In genomic region chr2:157835425-157835824, GRCh38 we compare ENCODE assay signal across 20 cellular contexts. TPM values are rescaled to one million over a fixed set of nuclear protein-coding genes. Genes with fewer than 3 reads are reported as not detected.
DNase-seq lines count a peak whose midpoint lies in the region; ATAC-seq, FAIRE-seq and TF ChIP-seq lines count a peak whose summit lies in the region.
"Had no signal": no experiment of that assay in that cellular context is flagged by ENCODE, and none has a peak within 500 bp of the region (broad histone marks: within the 10 kb centered on the region; RNA-seq: fewer than 3 reads in every experiment).

No MANE protein-coding gene starts in this region.

- H2AK5ac ChIP-seq in mesendoderm (ENCODE audit: low read length), result no peak overlapping the region

- H3K36me3 Mint-ChIP-seq in activated T-cell treated with anti-CD3 and anti-CD28 coated beads, Interleukin-2, amount 50 U/mL, for 72 hours (ENCODE audit: insufficient read depth in 2 of 2), result peaks cover 1 to 3% of the 10 kb centered on the region in 2 donors
- peaks cover 33% of the 10 kb centered on the region for H3K36me3 Mint-ChIP-seq in Calu3 (ENCODE audit: insufficient read depth, unreplicated experiment)
- H3K36me3 Mint-ChIP-seq in astrocyte (ENCODE audit: low read depth, unreplicated experiment), result peaks cover 8% of the 10 kb centered on the region
- no peaks in the 10 kb centered on the region for H3K36me3 Mint-ChIP-seq in glutamatergic neuron (ENCODE audit: unreplicated experiment)

- H3K4me2 ChIP-seq in astrocyte (ENCODE audit: low read length) (no peak overlapping the region), mesendoderm (ENCODE audit: low read length) (no peak overlapping the region)

- H3K4me3 ChIP-seq in astrocyte (ENCODE audit: insufficient read depth, low read depth, low read length) (no peak overlapping the region), mesendoderm (ENCODE audit: low read length) (no peak overlapping the region)

- H3K27me3 ChIP-seq in astrocyte (ENCODE audit: insufficient read depth, low read length), result no peaks in the 10 kb centered on the region
- H3K27me3 ChIP-seq in mesendoderm (ENCODE audit: insufficient read depth, low read length, poor library complexity), result no peaks in the 10 kb centered on the region

- H3K4ac ChIP-seq in mesendoderm (ENCODE audit: low read depth, low read length), result no peak overlapping the region

- TF ChIP-seq CTCF in Calu3 (IDR thresholded peaks at IDR 0.05; ENCODE audit: unreplicated experiment), result no peak
- TF ChIP-seq CTCF in astrocyte (IDR thresholded peaks at IDR 0.05; ENCODE audit: insufficient read depth, low read depth, low read length), result no peak
- no peak for TF ChIP-seq CTCF in glutamatergic neuron (IDR thresholded peaks at IDR 0.05; ENCODE audit: partially characterized antibody, unreplicated experiment)

- no peak for DNase-seq in activated T-cell treated with anti-CD3 and anti-CD28 coated beads, Interleukin-2, amount 50 U/mL, for 72 hours
- no peak for DNase-seq in activated T-cell treated with anti-CD3 and anti-CD28 coated beads for 4 hours
- DNase-seq in Calu3, result no peak
- DNase-seq in astrocyte (ENCODE audit: low read depth), result no peak
- DNase-seq in glutamatergic neuron, result no peak
- DNase-seq in mesendoderm, result no peak
- no peak for DNase-seq in HPDE6-E6E7 (ENCODE audit: extremely low spot score)
- DNase-seq: 8988T; C1 segment of cervical spinal cord; CD4-positive, alpha-beta memory T cell; COR-L47; DMS153; DND-41; H9 had no signal

- no peak overlapping the region for H2BK15ac ChIP-seq in mesendoderm (replicated peaks; ENCODE audit: low read depth)

- no peak overlapping the region for H3K23ac ChIP-seq in mesendoderm (ENCODE audit: low read length)

- H2BK120ac ChIP-seq in mesendoderm (ENCODE audit: low read depth, low read length), result no peak overlapping the region

- intact Hi-C loops in Calu3 (cut with micrococcal nuclease; ENCODE audit: unreplicated experiment), result loop anchor here (5.0 kb wide), 1 partner anchor 37 kb away; no protein-coding TSS in a partner anchor

- H3K18ac ChIP-seq in mesendoderm (ENCODE audit: low read length), result no peak overlapping the region

- no peaks in the 10 kb centered on the region for H3K9me3 Mint-ChIP-seq in activated T-cell treated with anti-CD3 and anti-CD28 coated beads, Interleukin-2, amount 50 U/mL, for 72 hours
- H3K9me3 Mint-ChIP-seq in Calu3 (ENCODE audit: low read depth, unreplicated experiment) (no peaks in the 10 kb centered on the region), astrocyte (ENCODE audit: unreplicated experiment) (no peaks in the 10 kb centered on the region), glutamatergic neuron (ENCODE audit: unreplicated experiment) (peaks cover 22% of the 10 kb centered on the region)
- H3K9me3 Mint-ChIP-seq: CD4-positive, alpha-beta memory T cell; H9 had no signal

- no peak overlapping the region for H3K56ac ChIP-seq in mesendoderm (ENCODE audit: low read length)

- no peaks in the 10 kb centered on the region for H3K27me3 Mint-ChIP-seq in activated T-cell treated with anti-CD3 and anti-CD28 coated beads, Interleukin-2, amount 50 U/mL, for 72 hours (ENCODE audit: low read depth)
- no peaks in the 10 kb centered on the region for H3K27me3 Mint-ChIP-seq in Calu3 (ENCODE audit: unreplicated experiment)
- H3K27me3 Mint-ChIP-seq in astrocyte (ENCODE audit: low read depth, unreplicated experiment), result no peaks in the 10 kb centered on the region
- H3K27me3 Mint-ChIP-seq in glutamatergic neuron (ENCODE audit: unreplicated experiment), result peaks cover 12% of the 10 kb centered on the region
- H3K27me3 Mint-ChIP-seq: CD4-positive, alpha-beta memory T cell had no signal

- H3K9me3 ChIP-seq in astrocyte (ENCODE audit: insufficient read depth, low read depth, low read length), result no peaks in the 10 kb centered on the region

- CTCF ChIA-PET in Calu3 (lab: Charles Lee), result interaction anchor here (1.6 kb wide), 1 partner anchor 52 kb away, joined by 5 read pairs; no protein-coding TSS in a partner anchor

- no peak overlapping the region for H4K5ac ChIP-seq in mesendoderm (ENCODE audit: low read length)

- H3K79me2 ChIP-seq in astrocyte (ENCODE audit: insufficient read depth, low read length), result peaks cover 75% of the 10 kb centered on the region
- H3K79me2 ChIP-seq in mesendoderm (ENCODE audit: control insufficient read depth, insufficient read depth, low read length), result peaks cover 19% of the 10 kb centered on the region

- WGBS in mesendoderm (ENCODE audit: extremely low coverage, insufficient coverage, low lambda C conversion rate), result no CpG with 5 or more reads among the region's 1 CpG

- ATAC-seq in activated T-cell treated with anti-CD3 and anti-CD28 coated beads, Interleukin-2, amount 50 U/mL, for 72 hours (replicated peaks in 1 of 2), result no peak
- ATAC-seq in HG03175 (IDR thresholded peaks at IDR 0.05; ENCODE audit: unreplicated experiment), result no peak
- ATAC-seq: HCT116 had no signal

- peaks cover 19% of the 10 kb centered on the region for H4K20me1 ChIP-seq in astrocyte (ENCODE audit: insufficient read depth, low read length)

- H3K27ac ChIP-seq in astrocyte (ENCODE audit: low read depth, low read length) (no peak overlapping the region), mesendoderm (ENCODE audit: low read depth, low read length) (no peak overlapping the region)

- no peak overlapping the region for H3K4me3 Mint-ChIP-seq in activated T-cell treated with anti-CD3 and anti-CD28 coated beads, Interleukin-2, amount 50 U/mL, for 72 hours
- no peak overlapping the region for H3K4me3 Mint-ChIP-seq in Calu3 (ENCODE audit: low read depth, unreplicated experiment)
- no peak overlapping the region for H3K4me3 Mint-ChIP-seq in astrocyte (ENCODE audit: unreplicated experiment)
- peak overlapping the region; percentile 46 for H3K4me3 Mint-ChIP-seq in glutamatergic neuron (ENCODE audit: unreplicated experiment)
- H3K4me3 Mint-ChIP-seq: CD4-positive, alpha-beta memory T cell; H9 had no signal

- BruUV-seq in Calu3 (replicated peaks; lab: Mats Ljungman, UMichigan), result no TSS peak

- no peak overlapping the region for H2AFZ ChIP-seq in astrocyte (ENCODE audit: low read depth, low read length)

- H3K79me1 ChIP-seq in mesendoderm (ENCODE audit: low read length), result peaks cover 21% of the 10 kb centered on the region

- no peak overlapping the region for H4K8ac ChIP-seq in mesendoderm (ENCODE audit: low read depth, low read length)

- FAIRE-seq in astrocyte (lab: Jason Lieb, UNC), result no peak
- FAIRE-seq: G401.6, GM12892, GM19239, H1 had no signal

- no peak overlapping the region for H3K9ac ChIP-seq in astrocyte (ENCODE audit: low read length)
- H3K9ac ChIP-seq in mesendoderm (ENCODE audit: low read length), result no peak overlapping the region

- no peak overlapping the region for H2BK5ac ChIP-seq in mesendoderm (ENCODE audit: low read length)

- H3K27ac Mint-ChIP-seq in activated T-cell treated with anti-CD3 and anti-CD28 coated beads, Interleukin-2, amount 50 U/mL, for 72 hours, result peak overlapping the region; percentile 48
- H3K27ac Mint-ChIP-seq in Calu3 (ENCODE audit: unreplicated experiment) (peak overlapping the region; percentile 44), astrocyte (ENCODE audit: unreplicated experiment) (peak overlapping the region; percentile 18), glutamatergic neuron (ENCODE audit: unreplicated experiment) (peak overlapping the region; percentile 55)

- no peaks in the 10 kb centered on the region for H3K36me3 ChIP-seq in astrocyte (ENCODE audit: insufficient read depth, low read length)
- no peaks in the 10 kb centered on the region for H3K36me3 ChIP-seq in mesendoderm (ENCODE audit: control insufficient read depth, insufficient read depth, low read length)

- H3K4me1 ChIP-seq in astrocyte (ENCODE audit: insufficient read depth, low read length) (peaks cover 55% of the 10 kb centered on the region), mesendoderm (ENCODE audit: control insufficient read depth, low read depth, low read length) (peaks cover 31% of the 10 kb centered on the region)

- peaks cover 63% of the 10 kb centered on the region for H3K4me1 Mint-ChIP-seq in activated T-cell treated with anti-CD3 and anti-CD28 coated beads, Interleukin-2, amount 50 U/mL, for 72 hours (ENCODE audit: low read depth)
- H3K4me1 Mint-ChIP-seq in Calu3 (ENCODE audit: low read depth, unreplicated experiment), result peaks cover 84% of the 10 kb centered on the region
- peaks cover 64% of the 10 kb centered on the region for H3K4me1 Mint-ChIP-seq in astrocyte (ENCODE audit: low read depth, unreplicated experiment)
- H3K4me1 Mint-ChIP-seq in glutamatergic neuron (ENCODE audit: low read depth, unreplicated experiment), result peaks cover 53% of the 10 kb centered on the region

RNA-seq across cellular contexts. Expression of gene ACVR1, which starts 40.7 kb away (rescaled TPM):
- 10 to 100 TPM; 28.3 to 29.7 TPM for total RNA-seq in activated T-cell treated with anti-CD3 and anti-CD28 coated beads, Interleukin-2, amount 50 U/mL, for 72 hours
- total RNA-seq in Calu3 (2022) (62.0 and 71.3 TPM in 2 replicates), astrocyte (45.9 and 54.6 TPM in 2 replicates), glutamatergic neuron (ENCODE audit: unreplicated experiment) (36.3 TPM)
- 8.4 TPM for polyA plus RNA-seq in mesendoderm (2013, experiment 1 of 2)
- polyA plus RNA-seq in mesendoderm (2013, experiment 2 of 2), result 8.1 TPM
